8 cellular contexts compared by ENCODE assay signal in the genomic region with DNA sequence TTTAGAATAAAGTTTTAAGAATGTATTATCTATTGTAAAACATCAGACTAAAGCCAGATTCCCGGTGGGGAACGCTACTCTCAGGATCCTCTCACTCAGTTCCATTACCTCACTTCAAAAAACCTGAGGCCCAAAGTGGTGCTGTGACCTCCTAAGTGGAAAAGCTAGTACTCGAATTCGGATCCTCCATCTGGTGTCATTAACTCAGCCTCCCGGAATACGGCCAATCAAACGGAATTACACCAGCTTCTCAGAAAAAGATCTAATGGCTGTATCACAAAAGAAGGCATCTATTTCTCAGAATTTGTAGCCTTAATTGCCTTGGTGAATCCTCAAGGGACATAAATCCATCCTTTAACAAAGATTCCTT. TPM values are rescaled to one million over a fixed set of nuclear protein-coding genes. Genes with fewer than 3 reads are reported as not detected.
DNase-seq lines count a peak whose midpoint lies in the region; ATAC-seq and TF ChIP-seq lines count a peak whose summit lies in the region.

No MANE protein-coding gene starts in this region.

- peaks cover 4% of the 10 kb centered on the region for H3K4me1 ChIP-seq in mucosa of stomach (ENCODE audit: control insufficient read depth, insufficient read depth, low read length)

- H3K27me3 ChIP-seq in MG63 (no peaks in the 10 kb centered on the region), mucosa of stomach (ENCODE audit: control insufficient read depth, insufficient read depth, low read length) (no peaks in the 10 kb centered on the region)

- no peaks in the 10 kb centered on the region for H3K36me3 Mint-ChIP-seq in chondrocyte (ENCODE audit: low read depth)

- no peak for TF ChIP-seq CTCF in chondrocyte (IDR thresholded peaks at IDR 0.05)

- no peak for ATAC-seq in HG02623 (IDR thresholded peaks at IDR 0.05; ENCODE audit: unreplicated experiment)

- H3K4me3 ChIP-seq in MG63 (peak overlapping the region; percentile 94), mucosa of stomach (ENCODE audit: low read length) (peak overlapping the region; percentile 84)

- peak in 2 of 3 experiments; percentile 51 to 69 for DNase-seq in NCI-H1417 (lab: John Stamatoyannopoulos, UW)
- no peak for DNase-seq in NCI-H1417 treated with DMSO at 0.1 percent for 48 hours (lab: John Stamatoyannopoulos, UW)
- DNase-seq in MG63: peak; percentile 5
- DNase-seq in chondrocyte (ENCODE audit: low spot score): no peak
- DNase-seq in GF-D8 (lab: John Stamatoyannopoulos, UW): no peak
- DNase-seq in stimulated activated CD4-positive, alpha-beta T cell treated with anti-CD3 and anti-CD28 coated beads, Interleukin-12 subunit alpha, Interleukin-12 subunit beta, amount 100 ng/mL, for 4 hours: no peak

- H3K27ac Mint-ChIP-seq in chondrocyte (ENCODE audit: unreplicated experiment): peak overlapping the region; percentile 98

- H3K4me3 Mint-ChIP-seq in chondrocyte (ENCODE audit: unreplicated experiment): peak overlapping the region; percentile 95

- H3K9me3 Mint-ChIP-seq in chondrocyte (ENCODE audit: low read depth): no peaks in the 10 kb centered on the region

- H3K4me1 Mint-ChIP-seq in chondrocyte (ENCODE audit: low read depth): peaks cover 38% of the 10 kb centered on the region

- H3K36me3 ChIP-seq in MG63: peaks cover 11% of the 10 kb centered on the region
- H3K36me3 ChIP-seq in mucosa of stomach (ENCODE audit: control insufficient read depth, insufficient read depth, low read length): no peaks in the 10 kb centered on the region

- peak overlapping the region; percentile 93 for H3K9ac ChIP-seq in mucosa of stomach (ENCODE audit: low read length)

- H3K9me3 ChIP-seq in MG63: no peaks in the 10 kb centered on the region
- no peaks in the 10 kb centered on the region for H3K9me3 ChIP-seq in mucosa of stomach (ENCODE audit: control insufficient read depth, low read length)

- no peaks in the 10 kb centered on the region for H3K27me3 Mint-ChIP-seq in chondrocyte (ENCODE audit: low read depth)

RNA-seq across cellular contexts. Expression of a gene that starts 0.6 kb away (rescaled TPM):
- total RNA-seq in MG63 (2014; rRNA removed; shearing (Covaris generic); ENCODE audit: low replicate concordance): 4.3 and 12.1 TPM in 2 replicates
- total RNA-seq in chondrocyte: 16.8 to 21.3 TPM (median 17.2 TPM) in 3 replicates

RNA-seq across cellular contexts. Expression of a gene that starts 1.1 kb away (rescaled TPM):
- total RNA-seq in MG63 (2014; rRNA removed; shearing (Covaris generic); ENCODE audit: low replicate concordance): 40.5 and 49.2 TPM in 2 replicates
- 32.4 to 38.2 TPM (median 37.9 TPM) in 3 replicates for total RNA-seq in chondrocyte

Comparison
In these comparisons a context has a peak if more than half of its experiments do, and no peak if none do; other contexts are left out.
1. DNase-seq: peak in NCI-H1417 (2 of 3) and MG63 (single experiment); none in NCI-H1417 treated with DMSO at 0.1 percent for 48 hours (single experiment), chondrocyte (single experiment), GF-D8 (single experiment) and stimulated activated CD4-positive, alpha-beta T cell treated with anti-CD3 and anti-CD28 coated beads, Interleukin-12 subunit alpha, Interleukin-12 subunit beta, amount 100 ng/mL, for 4 hours (single experiment).